10 cellular contexts compared by ENCODE assay signal in the genomic region with DNA sequence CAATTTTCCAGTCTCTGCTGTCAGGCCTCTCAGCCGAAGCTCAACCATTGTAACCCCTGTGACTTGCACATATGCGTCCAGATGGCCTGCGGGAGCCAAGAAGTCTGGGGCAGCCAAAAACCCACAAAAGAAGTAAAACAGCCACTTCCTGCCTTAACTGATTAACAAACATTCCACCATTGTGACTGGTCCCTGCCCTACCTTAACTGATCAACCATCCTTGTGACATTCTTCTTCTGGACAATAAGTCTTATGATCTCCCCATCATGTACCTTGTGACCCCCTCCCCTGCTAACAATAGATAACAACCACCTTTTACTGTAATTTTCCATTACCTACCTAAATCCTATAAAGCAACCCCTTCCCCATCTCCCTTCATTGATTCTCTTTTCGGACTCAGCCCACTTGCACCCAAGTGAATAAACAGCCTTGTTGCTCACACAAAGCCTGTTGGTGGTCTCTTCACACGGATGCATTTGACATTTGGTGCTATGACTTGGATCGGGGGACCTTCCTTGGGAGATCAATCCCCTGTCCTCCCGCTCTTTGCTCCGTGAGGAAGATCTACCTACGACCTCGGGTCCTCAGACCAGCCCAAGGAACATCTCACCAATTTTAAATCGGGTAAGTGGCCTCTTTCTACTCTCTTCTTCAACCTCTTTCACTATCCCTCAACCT. TPM values are rescaled to one million over a fixed set of nuclear protein-coding genes. Genes with fewer than 3 reads are reported as not detected.
DNase-seq lines count a peak whose midpoint lies in the region; ATAC-seq, FAIRE-seq and TF ChIP-seq lines count a peak whose summit lies in the region.
"Had no signal": no experiment of that assay in that cellular context is flagged by ENCODE, and none has a peak within 500 bp of the region (broad histone marks: within the 10 kb centered on the region; RNA-seq: fewer than 3 reads in every experiment).

No MANE protein-coding gene starts in this region.

- H4K20me1 ChIP-seq in astrocyte (ENCODE audit: insufficient read depth, low read length): peaks cover 29% of the 10 kb centered on the region

- no peaks in the 10 kb centered on the region for H3K36me3 Mint-ChIP-seq in astrocyte (ENCODE audit: low read depth, unreplicated experiment)
- H3K36me3 Mint-ChIP-seq in naive thymus-derived CD4-positive, alpha-beta T cell: peaks cover 0 to 10% (median 4%) of the 10 kb centered on the region in 5 donors

- TF ChIP-seq CTCF in astrocyte (IDR thresholded peaks at IDR 0.05; ENCODE audit: insufficient read depth, low read depth, low read length): no peak

- H3K9ac ChIP-seq in astrocyte (ENCODE audit: low read length): peak overlapping the region; percentile 95

- ATAC-seq in naive thymus-derived CD4-positive, alpha-beta T cell: no peak
- ATAC-seq in HG03025 (IDR thresholded peaks at IDR 0.05; ENCODE audit: low FRiP score, unreplicated experiment): no peak

- H3K4me1 ChIP-seq in astrocyte (ENCODE audit: insufficient read depth, low read length): peaks cover 34% of the 10 kb centered on the region
- peaks cover 33 to 43% of the 10 kb centered on the region in 2 donors for H3K4me1 ChIP-seq in naive thymus-derived CD4-positive, alpha-beta T cell (ENCODE audit: control insufficient read depth in 2 of 2, insufficient read depth in 2 of 2, low read length in 2 of 2)

- no peaks in the 10 kb centered on the region for H3K27me3 Mint-ChIP-seq in astrocyte (ENCODE audit: low read depth, unreplicated experiment)
- H3K27me3 Mint-ChIP-seq in naive thymus-derived CD4-positive, alpha-beta T cell: no peaks in the 10 kb centered on the region

- FAIRE-seq in astrocyte (lab: Jason Lieb, UNC): no peak
- FAIRE-seq in H54 (lab: Jason Lieb, UNC): no peak

- no peak for TF ChIP-seq POLR2A in H54 (IDR thresholded peaks at IDR 0.05; ENCODE audit: low read depth, low read length)

- CTCF ChIA-PET in naive thymus-derived CD4-positive, alpha-beta T cell (lab: Charles Lee): no interaction called here

- DNase-seq in DMS 273 treated with DMSO at 0.1 percent for 48 hours (lab: John Stamatoyannopoulos, UW) (peak; percentile 23), LHCN-M2 (ENCODE audit: low read depth) (peak; percentile 35), astrocyte (ENCODE audit: low read depth) (peak; percentile 98), NCI-H1417 (lab: John Stamatoyannopoulos, UW) (no peak), H54 (ENCODE audit: insufficient read length, low spot score) (no peak), C1 segment of cervical spinal cord (lab: John Stamatoyannopoulos, UW) (no peak)
- no peak for DNase-seq in naive thymus-derived CD4-positive, alpha-beta T cell
- DNase-seq: activated CD4-positive, alpha-beta T cell treated with anti-CD3 and anti-CD28 coated beads, Interleukin-2, amount 50 U/mL, for 4 hours; occipital lobe had no signal

- H3K27ac Mint-ChIP-seq in astrocyte (ENCODE audit: unreplicated experiment): peak overlapping the region; percentile 87
- peak overlapping the region; percentile 1 to 96 (median 85) for H3K27ac Mint-ChIP-seq in naive thymus-derived CD4-positive, alpha-beta T cell

- H3K27me3 ChIP-seq in astrocyte (ENCODE audit: insufficient read depth, low read length): no peaks in the 10 kb centered on the region
- no peaks in the 10 kb centered on the region for H3K27me3 ChIP-seq in naive thymus-derived CD4-positive, alpha-beta T cell (ENCODE audit: control insufficient read depth in 2 of 2, insufficient read depth in 2 of 2, low read length in 2 of 2)

- peaks cover 14% of the 10 kb centered on the region for H3K4me1 Mint-ChIP-seq in astrocyte (ENCODE audit: low read depth, unreplicated experiment)
- peaks cover 33 to 53% (median 42%) of the 10 kb centered on the region in 7 donors for H3K4me1 Mint-ChIP-seq in naive thymus-derived CD4-positive, alpha-beta T cell

- H3K4me3 Mint-ChIP-seq in astrocyte (ENCODE audit: unreplicated experiment): peak overlapping the region; percentile 95
- H3K4me3 Mint-ChIP-seq in naive thymus-derived CD4-positive, alpha-beta T cell: peak overlapping the region; percentile 32 to 98 (median 94)

- no peak overlapping the region for H3K4me3 ChIP-seq in astrocyte (ENCODE audit: insufficient read depth, low read depth, low read length)
- H3K4me3 ChIP-seq in naive thymus-derived CD4-positive, alpha-beta T cell (ENCODE audit: low read length): peak overlapping the region; percentile 99

- H3K9me3 Mint-ChIP-seq in astrocyte (ENCODE audit: unreplicated experiment): no peaks in the 10 kb centered on the region
- H3K9me3 Mint-ChIP-seq in naive thymus-derived CD4-positive, alpha-beta T cell: peaks cover 0 to 4% (median 0%) of the 10 kb centered on the region in 11 donors

- POLR2A ChIA-PET in naive thymus-derived CD4-positive, alpha-beta T cell (lab: Charles Lee): interaction anchor here (1.9 kb wide), 1 partner anchor 58 kb away, joined by 8 read pairs; a partner anchor contains a TSS

- peak overlapping the region; percentile 94 for H3K4me2 ChIP-seq in astrocyte (ENCODE audit: low read length)

- peak overlapping the region; percentile 92 for H3K27ac ChIP-seq in astrocyte (ENCODE audit: low read depth, low read length)
- no peak overlapping the region for H3K27ac ChIP-seq in naive thymus-derived CD4-positive, alpha-beta T cell (ENCODE audit: low read depth, low read length)

- H2AFZ ChIP-seq in astrocyte (ENCODE audit: low read depth, low read length): peak overlapping the region; percentile 20

- no peaks in the 10 kb centered on the region for H3K36me3 ChIP-seq in astrocyte (ENCODE audit: insufficient read depth, low read length)
- peaks cover 0 to 7% (median 0%) of the 10 kb centered on the region in 3 experiments for H3K36me3 ChIP-seq in naive thymus-derived CD4-positive, alpha-beta T cell (ENCODE audit: control insufficient read depth in 2 of 3, insufficient read depth in 3 of 3, low read length in 3 of 3)

- intact Hi-C loops in naive thymus-derived CD4-positive, alpha-beta T cell (cut with micrococcal nuclease): loop anchor here in 1 of 2 donors (1.0 kb wide), 1 partner anchor 107 kb away; a partner anchor contains a TSS

- H3K79me2 ChIP-seq in astrocyte (ENCODE audit: insufficient read depth, low read length): peaks cover 41% of the 10 kb centered on the region

- H3K9me3 ChIP-seq in astrocyte (ENCODE audit: insufficient read depth, low read depth, low read length): no peaks in the 10 kb centered on the region
- no peaks in the 10 kb centered on the region for H3K9me3 ChIP-seq in naive thymus-derived CD4-positive, alpha-beta T cell (ENCODE audit: control insufficient read depth in 2 of 3, low read length in 3 of 3)

RNA-seq across cellular contexts. Expression of a gene that starts 1.3 kb away (rescaled TPM):
- total RNA-seq in LHCN-M2 (2014; rRNA removed) (83.7 and 96.5 TPM in 2 replicates), astrocyte (251 and 285 TPM in 2 replicates)
- 538 TPM for polyA plus RNA-seq in LHCN-M2 (2012)
- total RNA-seq in naive thymus-derived CD4-positive, alpha-beta T cell: 100 to 1,000 TPM in 1 of 5 experiments, 10 to 100 TPM in 4; 43.4 to 189 (median 64.7) TPM
- 100 to 1,000 TPM; 124 to 156 TPM for polyA plus RNA-seq in naive thymus-derived CD4-positive, alpha-beta T cell

RNA-seq across cellular contexts. Expression of a gene that starts 17.3 kb away (rescaled TPM):
- total RNA-seq in LHCN-M2 (2014; rRNA removed): not detected in 2 replicates
- not detected for polyA plus RNA-seq in LHCN-M2 (2012)
- not detected in 2 replicates for total RNA-seq in astrocyte
- total RNA-seq in naive thymus-derived CD4-positive, alpha-beta T cell: not detected
- not detected for polyA plus RNA-seq in naive thymus-derived CD4-positive, alpha-beta T cell
- total RNA-seq: occipital lobe had no signal

RNA-seq across cellular contexts. Expression of a gene that starts 57.9 kb away (rescaled TPM):
- total RNA-seq in LHCN-M2 (2014; rRNA removed) (1.2 and 1.9 TPM in 2 replicates), astrocyte (1.0 and 1.1 TPM in 2 replicates)
- 1.00 TPM for polyA plus RNA-seq in LHCN-M2 (2012)
- total RNA-seq in naive thymus-derived CD4-positive, alpha-beta T cell: under 1 TPM in 1 of 5 experiments, not detected in 4; 0.19 TPM
- polyA plus RNA-seq in naive thymus-derived CD4-positive, alpha-beta T cell: under 1 TPM; 0.28 to 0.50 TPM

RNA-seq across cellular contexts. Expression of a gene that starts 58.5 kb away (rescaled TPM):
- 71.2 and 83.8 TPM in 2 replicates for total RNA-seq in LHCN-M2 (2014; rRNA removed)
- 38.6 TPM for polyA plus RNA-seq in LHCN-M2 (2012)
- total RNA-seq in astrocyte: 39.8 and 43.7 TPM in 2 replicates
- 10 to 100 TPM; 27.2 to 53.8 (median 30.8) TPM for total RNA-seq in naive thymus-derived CD4-positive, alpha-beta T cell
- polyA plus RNA-seq in naive thymus-derived CD4-positive, alpha-beta T cell: 10 to 100 TPM; 55.7 to 58.4 TPM

Comparison
In these comparisons a context has a peak if more than half of its experiments do, and no peak if none do; other contexts are left out.
1. DNase-seq: peak in DMS 273 treated with DMSO at 0.1 percent for 48 hours (single experiment), LHCN-M2 (single experiment) and astrocyte (single experiment); none in naive thymus-derived CD4-positive, alpha-beta T cell (0 of 9), NCI-H1417 (0 of 3), H54 (single experiment) and C1 segment of cervical spinal cord (0 of 14).